ENCODE assay signal across 12 cellular contexts in the genomic region with DNA sequence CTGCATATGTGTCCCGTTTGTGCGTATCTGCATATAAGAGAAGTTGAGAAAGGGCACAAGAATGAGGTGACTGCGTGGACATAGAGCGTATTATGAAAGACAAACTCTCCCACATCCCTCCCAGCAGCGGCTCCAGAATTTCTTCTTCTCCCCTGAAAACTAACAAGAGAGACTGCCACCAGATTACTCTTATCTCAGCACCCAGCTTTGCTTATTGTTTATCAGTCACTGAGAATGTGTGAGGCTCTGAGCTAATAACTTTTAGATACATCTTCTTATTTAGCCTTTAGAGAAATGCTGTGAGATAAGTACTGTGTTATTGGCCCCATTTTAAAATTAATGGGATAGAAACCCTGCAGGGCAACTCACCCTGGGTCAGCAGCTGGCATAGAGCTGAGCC. TPM values are rescaled to one million over a fixed set of nuclear protein-coding genes. Genes with fewer than 3 reads are reported as not detected.
"Had no signal": no experiment of that assay in that cellular context is flagged by ENCODE, and none has a peak within 500 bp of the region (broad histone marks: within the 10 kb centered on the region; RNA-seq: fewer than 3 reads in every experiment).

No MANE protein-coding gene starts in this region.

RNA-seq across cellular contexts. Expression of gene GYPA, which starts 20.8 kb away (rescaled TPM):
- total RNA-seq: subcutaneous adipose tissue, suprapubic skin, testis, thoracic aorta, thyroid gland, tibial nerve, transverse colon, upper lobe of right lung, ureter, vagina had no signal
- polyA plus RNA-seq: stomach, urinary bladder had no signal
